ENCODE assay signal across 1 cellular context in genomic region chr1:232868793-232869491, GRCh38.
A peak's percentile ranks its signal among the peaks of the same experiment; 100 is the strongest.
TF ChIP-seq lines count a peak whose summit lies in the region.

No MANE protein-coding gene starts in this region.

TF ChIP-seq in SK-N-SH treated with all-trans-retinoic acid at 6 μM for 48 hours, 23 proteins besides CTCF, POLR2A, EP300 and RAD21 (continued from another document):
- no peak for TF ChIP-seq CSRNP3 (CRISPR knock-in tag; IDR thresholded peaks at IDR 0.05)
- TF ChIP-seq TCF4 (CRISPR knock-in tag; IDR thresholded peaks at IDR 0.05; ENCODE audit: borderline replicate concordance): peak; percentile 62
- TF ChIP-seq TOX (CRISPR knock-in tag; IDR thresholded peaks at IDR 0.05; ENCODE audit: borderline replicate concordance): no peak
